ENCODE assay signal across 8 cellular contexts in genomic region chr19:40800997-40801377, GRCh38. TPM values are rescaled to one million over a fixed set of nuclear protein-coding genes. Genes with fewer than 3 reads are reported as not detected.
A peak's percentile ranks its signal among the peaks of the same experiment; 100 is the strongest.
DNase-seq lines count a peak whose midpoint lies in the region; ATAC-seq and TF ChIP-seq lines count a peak whose summit lies in the region.

No MANE protein-coding gene starts in this region.

- no peaks in the 10 kb centered on the region for H3K9me3 Mint-ChIP-seq in dendritic cell treated with granulocyte-macrophage colony-stimulating factor and Interleukin-4, amounts not matched to agents 40 ng/mL and 50 ng/mL, for 4 days

- H3K9me3 ChIP-seq in neuronal stem cell (replicated peaks in 1 of 2; ENCODE audit: control insufficient read depth in 2 of 2, insufficient read depth in 1 of 2, low read depth in 1 of 2, low read length in 2 of 2): no peaks in the 10 kb centered on the region

- no peak overlapping the region for H2BK15ac ChIP-seq in neuronal stem cell (ENCODE audit: low read length)

- WGBS in neuronal stem cell (ENCODE audit: extremely low coverage in 2 of 2, insufficient read length in 2 of 2, insufficient replicate concordance in 1 of 2), 2 donors: no CpG with 5 or more reads among the region's 27 CpGs

- no peak overlapping the region for H3K4me2 ChIP-seq in neuronal stem cell (ENCODE audit: insufficient read depth, low read length, poor library complexity, severe bottlenecking)

- no peak overlapping the region for H2AFZ ChIP-seq in neuronal stem cell (ENCODE audit: low read length)

- no peak overlapping the region for H2BK5ac ChIP-seq in neuronal stem cell (ENCODE audit: low read length)

- no peak for TF ChIP-seq CTCF in BJ (IDR thresholded peaks at IDR 0.05; ENCODE audit: insufficient read depth, low read depth, low read length)
- no peak for TF ChIP-seq CTCF in NB4 (IDR thresholded peaks at IDR 0.05; ENCODE audit: low read depth, low read length)

- peak overlapping the region; percentile 86 for H3K4me3 Mint-ChIP-seq in dendritic cell treated with granulocyte-macrophage colony-stimulating factor and Interleukin-4, amounts not matched to agents 40 ng/mL and 50 ng/mL, for 4 days

- DNase-seq in BJ (ENCODE audit: low read depth) (no peak), NB4 (ENCODE audit: low read depth) (no peak), neuronal stem cell (ENCODE audit: low spot score) (no peak), foreskin melanocyte (no peak)
- DNase-seq in stimulated activated CD4-positive, alpha-beta T cell treated with anti-CD3 and anti-CD28 coated beads, Interleukin-15, amount 100 ng/mL, for 24 hours: no peak

- H3K36me3 Mint-ChIP-seq in dendritic cell treated with granulocyte-macrophage colony-stimulating factor and Interleukin-4, amounts not matched to agents 40 ng/mL and 50 ng/mL, for 4 days (ENCODE audit: low read depth): peaks cover 96% of the 10 kb centered on the region

- H3K14ac ChIP-seq in neuronal stem cell (ENCODE audit: low read length): no peak overlapping the region

- no peak overlapping the region for H4K8ac ChIP-seq in neuronal stem cell (ENCODE audit: low read depth, low read length)

- H3K4me1 ChIP-seq in neuronal stem cell (ENCODE audit: control insufficient read depth in 2 of 2, insufficient read depth in 1 of 2, low read depth in 1 of 2, low read length in 2 of 2): peaks cover 37 to 47% of the 10 kb centered on the region in 2 donors

- no peak overlapping the region for H3K18ac ChIP-seq in neuronal stem cell (ENCODE audit: low read length)

- H3K27me3 Mint-ChIP-seq in dendritic cell treated with granulocyte-macrophage colony-stimulating factor and Interleukin-4, amounts not matched to agents 40 ng/mL and 50 ng/mL, for 4 days: no peaks in the 10 kb centered on the region

- H2BK12ac ChIP-seq in neuronal stem cell (ENCODE audit: low read length): no peak overlapping the region

- CTCF ChIA-PET in BJ (lab: Yijun Ruan, JAX): no interaction called here

- POLR2A ChIA-PET in BJ (lab: Charles Lee): no interaction called here

- peak overlapping the region; percentile 93 for H3K27ac Mint-ChIP-seq in dendritic cell treated with granulocyte-macrophage colony-stimulating factor and Interleukin-4, amounts not matched to agents 40 ng/mL and 50 ng/mL, for 4 days

- H2AK5ac ChIP-seq in neuronal stem cell (ENCODE audit: low read depth, low read length): no peak overlapping the region

- H3K4ac ChIP-seq in neuronal stem cell (ENCODE audit: low read length): no peak overlapping the region

- H4K91ac ChIP-seq in neuronal stem cell (ENCODE audit: low read depth, low read length, poor library complexity): no peak overlapping the region

- H3K27me3 ChIP-seq in BJ (ENCODE audit: control insufficient read depth, insufficient read depth, low read length) (no peaks in the 10 kb centered on the region), neuronal stem cell (ENCODE audit: control insufficient read depth in 3 of 3, insufficient read depth in 3 of 3, low read depth in 1 of 3, low read length in 3 of 3) (no peaks in the 10 kb centered on the region)

- H3K36me3 ChIP-seq in BJ (ENCODE audit: control insufficient read depth, insufficient read depth, low read length): peaks cover 22% of the 10 kb centered on the region
- H3K36me3 ChIP-seq in neuronal stem cell (replicated peaks in 1 of 2; ENCODE audit: control insufficient read depth in 2 of 2, insufficient read depth in 2 of 2, low read length in 2 of 2): peaks cover 31 to 61% of the 10 kb centered on the region in 2 donors

- no peak overlapping the region for H3K27ac ChIP-seq in neuronal stem cell (replicated peaks; ENCODE audit: low read length)

- peak overlapping the region; percentile 94 for H3K23ac ChIP-seq in neuronal stem cell (ENCODE audit: low read depth, low read length, poor library complexity)

- peak overlapping the region; percentile 92 for H3K4me3 ChIP-seq in BJ (ENCODE audit: low read depth, low read length)
- H3K4me3 ChIP-seq in NB4 (ENCODE audit: low read depth, low read length): peak overlapping the region; percentile 34
- peak overlapping the region; percentile 91 to 98 for H3K4me3 ChIP-seq in neuronal stem cell (ENCODE audit: low read length in 2 of 2)

- H3K9ac ChIP-seq in neuronal stem cell (ENCODE audit: low read depth, low read length, poor library complexity): peak overlapping the region; percentile 78

- no peak for ATAC-seq in HG03378 (IDR thresholded peaks at IDR 0.05; ENCODE audit: unreplicated experiment)
- no peak for ATAC-seq in HG03342 (IDR thresholded peaks at IDR 0.05; ENCODE audit: unreplicated experiment)

- intact Hi-C loops in dendritic cell treated with granulocyte-macrophage colony-stimulating factor and Interleukin-4, amounts not matched to agents 40 ng/mL and 50 ng/mL, for 4 days (cut with micrococcal nuclease): no loop called here

- H2BK120ac ChIP-seq in neuronal stem cell (ENCODE audit: low read depth, low read length): no peak overlapping the region

- H3K79me1 ChIP-seq in neuronal stem cell (ENCODE audit: low read depth, low read length): peaks cover 29% of the 10 kb centered on the region

- H3K4me1 Mint-ChIP-seq in dendritic cell treated with granulocyte-macrophage colony-stimulating factor and Interleukin-4, amounts not matched to agents 40 ng/mL and 50 ng/mL, for 4 days (ENCODE audit: low read depth): peaks cover 90% of the 10 kb centered on the region

- no peak for TF ChIP-seq POLR2A in NB4 (IDR thresholded peaks at IDR 0.05; ENCODE audit: extremely low read depth, insufficient read length)

RNA-seq across cellular contexts. Expression of gene EGLN2, which starts 2.0 kb away (rescaled TPM):
- polyA plus RNA-seq in BJ (2011; rRNA removed): 39.3 and 65.5 TPM in 2 replicates
- 40.0 and 58.2 TPM in 2 replicates for polyA minus RNA-seq in BJ (2011; rRNA and poly(A)+ RNA removed)
- polyA plus RNA-seq in neuronal stem cell (2013, experiment 1 of 2): 66.3 TPM
- polyA plus RNA-seq in neuronal stem cell (2013, experiment 2 of 2): 59.8 TPM

RNA-seq across cellular contexts. Expression of gene RAB4B, which starts 22.9 kb away (rescaled TPM):
- 16.5 and 25.4 TPM in 2 replicates for polyA plus RNA-seq in BJ (2011; rRNA removed)
- 6.4 and 10.0 TPM in 2 replicates for polyA minus RNA-seq in BJ (2011; rRNA and poly(A)+ RNA removed)
- polyA plus RNA-seq in neuronal stem cell (2013, experiment 1 of 2): 15.1 TPM
- polyA plus RNA-seq in neuronal stem cell (2013, experiment 2 of 2): 14.9 TPM

RNA-seq across cellular contexts. Expression of gene MIA, which starts 25.7 kb away (rescaled TPM):
- not detected in 2 replicates for polyA plus RNA-seq in BJ (2011; rRNA removed)
- polyA minus RNA-seq in BJ (2011; rRNA and poly(A)+ RNA removed): not detected in 2 replicates
- 0.15 TPM for polyA plus RNA-seq in neuronal stem cell (2013, experiment 1 of 2)
- 0.32 TPM for polyA plus RNA-seq in neuronal stem cell (2013, experiment 2 of 2)

RNA-seq across cellular contexts. Expression of gene CYP2A6, which starts 49.3 kb away (rescaled TPM):
- polyA plus RNA-seq in BJ (2011; rRNA removed): not detected in 2 replicates
- not detected in 2 replicates for polyA minus RNA-seq in BJ (2011; rRNA and poly(A)+ RNA removed)
- 0.07 TPM for polyA plus RNA-seq in neuronal stem cell (2013, experiment 1 of 2)
- polyA plus RNA-seq in neuronal stem cell (2013, experiment 2 of 2): 0.03 TPM

RNA-seq across cellular contexts. Expression of gene SNRPA, which starts 50.0 kb away (rescaled TPM):
- polyA plus RNA-seq in BJ (2011; rRNA removed): 92.2 and 167 TPM in 2 replicates
- 90.9 and 160 TPM in 2 replicates for polyA minus RNA-seq in BJ (2011; rRNA and poly(A)+ RNA removed)
- polyA plus RNA-seq in neuronal stem cell (2013, experiment 1 of 2): 346 TPM
- polyA plus RNA-seq in neuronal stem cell (2013, experiment 2 of 2): 347 TPM

Comparison
In these comparisons a context has a peak if more than half of its experiments do, and no peak if none do; other contexts are left out.
1. H3K4me3 ChIP-seq: peak in every context shown above with its lines; median percentile 94 in neuronal stem cell; 92 in BJ; 34 in NB4.